ENCODE assay signal across 29 cellular contexts in genomic region chr17:28958820-28959455, GRCh38. TPM values are rescaled to one million over a fixed set of nuclear protein-coding genes. Genes with fewer than 3 reads are reported as not detected.
"Had no signal": no experiment of that assay in that cellular context is flagged by ENCODE, and none has a peak within 500 bp of the region (broad histone marks: within the 10 kb centered on the region; RNA-seq: fewer than 3 reads in every experiment).

No MANE protein-coding gene starts in this region.

- H2AFZ ChIP-seq: parathyroid adenoma had no signal

- H3K27me3 ChIP-seq: adrenal gland, ascending aorta, right atrium auricular region had no signal

- H3K4me1 ChIP-seq: adrenal gland, ascending aorta, heart right ventricle, left ventricle myocardium inferior, parathyroid adenoma, right atrium auricular region, tibial nerve had no signal

- H3K9me3 ChIP-seq: adrenal gland, ascending aorta, heart right ventricle, left ventricle myocardium inferior, right atrium auricular region, spleen, tibial nerve had no signal

- H3K9ac ChIP-seq: parathyroid adenoma had no signal

- ATAC-seq: activated CD4-positive, CD25-positive, alpha-beta regulatory T cell treated with anti-CD3 and anti-CD28 coated beads, Interleukin-2, amount 50 U/mL, for 24 hours; activated CD8-positive, alpha-beta T cell treated with anti-CD3 and anti-CD28 coated beads for 36 hours; activated T-cell treated with anti-CD3 and anti-CD28 coated beads, Interleukin-2, amount 50 U/mL, for 72 hours; esophagus mucosa; heart right ventricle; naive thymus-derived CD4-positive, alpha-beta T cell had no signal

- H3K4me3 ChIP-seq: adrenal gland, ascending aorta, heart right ventricle, left ventricle myocardium inferior, right atrium auricular region, spleen, tibial nerve had no signal

- H3K79me2 ChIP-seq: parathyroid adenoma had no signal

- H3K27ac ChIP-seq: adrenal gland, ascending aorta, brain microvascular endothelial cell, heart right ventricle, left ventricle myocardium inferior, parathyroid adenoma, right atrium auricular region, spleen, tibial nerve, VCaP had no signal

- H3K4me1 Mint-ChIP-seq: activated CD4-positive, alpha-beta T cell treated with anti-CD3 and anti-CD28 coated beads, Interleukin-2, amount 10 ng/mL, durations not matched to agents 24 days and 14 days; activated naive CD8-positive, alpha-beta T cell treated with anti-CD3 and anti-CD28 coated beads for 36 hours; naive thymus-derived CD4-positive, alpha-beta T cell had no signal

- H3K36me3 ChIP-seq: adrenal gland, ascending aorta, brain microvascular endothelial cell, heart right ventricle, left ventricle myocardium inferior, right atrium auricular region, spleen, tibial nerve had no signal

- H3K27ac Mint-ChIP-seq: activated CD4-positive, alpha-beta T cell treated with anti-CD3 and anti-CD28 coated beads, Interleukin-2, amount 10 ng/mL, durations not matched to agents 24 days and 14 days; activated CD8-positive, alpha-beta T cell treated with anti-CD3 and anti-CD28 coated beads for 36 hours; activated naive CD4-positive, alpha-beta T cell treated with anti-CD3 and anti-CD28 coated beads for 36 hours; activated naive CD8-positive, alpha-beta T cell treated with anti-CD3 and anti-CD28 coated beads for 36 hours; activated T-cell treated with anti-CD3 and anti-CD28 coated beads, Interleukin-2, amount 50 U/mL, for 72 hours; naive thymus-derived CD4-positive, alpha-beta T cell; T-helper 1 cell treated with Interleukin-12 subunit alpha and Interleukin-12 subunit beta and Interleukin-4 antibody, amounts not matched to agents 30 μg/mL and 1 μg/mL, for 36 hours had no signal

- H3K4me3 Mint-ChIP-seq: activated CD4-positive, alpha-beta T cell treated with anti-CD3 and anti-CD28 coated beads, Interleukin-2, amount 10 ng/mL, durations not matched to agents 24 days and 14 days; activated CD8-positive, alpha-beta T cell treated with anti-CD3 and anti-CD28 coated beads for 36 hours; activated naive CD4-positive, alpha-beta T cell treated with anti-CD3 and anti-CD28 coated beads for 36 hours; activated naive CD8-positive, alpha-beta T cell treated with anti-CD3 and anti-CD28 coated beads for 36 hours; activated T-cell treated with anti-CD3 and anti-CD28 coated beads, Interleukin-2, amount 50 U/mL, for 72 hours; naive thymus-derived CD4-positive, alpha-beta T cell; T-helper 1 cell treated with Interleukin-12 subunit alpha and Interleukin-12 subunit beta and Interleukin-4 antibody, amounts not matched to agents 30 μg/mL and 1 μg/mL, for 36 hours had no signal

- H3K36me3 Mint-ChIP-seq: activated naive CD8-positive, alpha-beta T cell treated with anti-CD3 and anti-CD28 coated beads for 36 hours; naive thymus-derived CD4-positive, alpha-beta T cell had no signal

- H3K9me3 Mint-ChIP-seq: activated CD4-positive, alpha-beta T cell treated with anti-CD3 and anti-CD28 coated beads, Interleukin-2, amount 10 ng/mL, durations not matched to agents 24 days and 14 days; activated CD8-positive, alpha-beta T cell treated with anti-CD3 and anti-CD28 coated beads for 36 hours; activated naive CD4-positive, alpha-beta T cell treated with anti-CD3 and anti-CD28 coated beads for 36 hours; activated naive CD8-positive, alpha-beta T cell treated with anti-CD3 and anti-CD28 coated beads for 36 hours; activated T-cell treated with anti-CD3 and anti-CD28 coated beads, Interleukin-2, amount 50 U/mL, for 72 hours; naive thymus-derived CD4-positive, alpha-beta T cell; T-helper 1 cell treated with Interleukin-12 subunit alpha and Interleukin-12 subunit beta and Interleukin-4 antibody, amounts not matched to agents 30 μg/mL and 1 μg/mL, for 36 hours had no signal

- H3K27me3 Mint-ChIP-seq: activated naive CD8-positive, alpha-beta T cell treated with anti-CD3 and anti-CD28 coated beads for 36 hours had no signal

- DNase-seq: activated CD4-positive, alpha-beta T cell treated with anti-CD3 and anti-CD28 coated beads, Interleukin-2, amount 10 ng/mL, durations not matched to agents 24 days and 14 days; activated CD8-positive, alpha-beta T cell treated with anti-CD3 and anti-CD28 coated beads for 36 hours; activated naive CD4-positive, alpha-beta T cell treated with anti-CD3 and anti-CD28 coated beads for 36 hours; activated naive CD8-positive, alpha-beta T cell treated with anti-CD3 and anti-CD28 coated beads for 36 hours; activated T-cell treated with anti-CD3 and anti-CD28 coated beads, Interleukin-2, amount 50 U/mL, for 72 hours; brain microvascular endothelial cell; foreskin fibroblast; heart right ventricle; left ventricle myocardium inferior; midbrain; naive thymus-derived CD4-positive, alpha-beta T cell; nucleus accumbens; stimulated activated naive CD4-positive, alpha-beta T cell treated with Interleukin-2 at 50 U/mL for 16 hours; SW 1271; T-helper 9 cell had no signal

RNA-seq across cellular contexts. Expression of gene SEZ6, which starts 46.9 kb away (rescaled TPM):
- total RNA-seq: activated CD4-positive, alpha-beta T cell treated with anti-CD3 and anti-CD28 coated beads, Interleukin-2, amount 10 ng/mL, durations not matched to agents 24 days and 14 days; activated CD8-positive, alpha-beta T cell treated with anti-CD3 and anti-CD28 coated beads for 36 hours; activated naive CD4-positive, alpha-beta T cell treated with anti-CD3 and anti-CD28 coated beads for 36 hours; activated naive CD8-positive, alpha-beta T cell treated with anti-CD3 and anti-CD28 coated beads for 36 hours; activated T-cell treated with anti-CD3 and anti-CD28 coated beads, Interleukin-2, amount 50 U/mL, for 72 hours; ascending aorta; cardiac septum; esophagus mucosa; glomerular endothelial cell; heart right ventricle; left ventricle myocardium inferior; pulmonary artery endothelial cell; tibial nerve; ureter had no signal
- polyA plus RNA-seq: heart right ventricle, spleen had no signal
